In the genomic region with DNA sequence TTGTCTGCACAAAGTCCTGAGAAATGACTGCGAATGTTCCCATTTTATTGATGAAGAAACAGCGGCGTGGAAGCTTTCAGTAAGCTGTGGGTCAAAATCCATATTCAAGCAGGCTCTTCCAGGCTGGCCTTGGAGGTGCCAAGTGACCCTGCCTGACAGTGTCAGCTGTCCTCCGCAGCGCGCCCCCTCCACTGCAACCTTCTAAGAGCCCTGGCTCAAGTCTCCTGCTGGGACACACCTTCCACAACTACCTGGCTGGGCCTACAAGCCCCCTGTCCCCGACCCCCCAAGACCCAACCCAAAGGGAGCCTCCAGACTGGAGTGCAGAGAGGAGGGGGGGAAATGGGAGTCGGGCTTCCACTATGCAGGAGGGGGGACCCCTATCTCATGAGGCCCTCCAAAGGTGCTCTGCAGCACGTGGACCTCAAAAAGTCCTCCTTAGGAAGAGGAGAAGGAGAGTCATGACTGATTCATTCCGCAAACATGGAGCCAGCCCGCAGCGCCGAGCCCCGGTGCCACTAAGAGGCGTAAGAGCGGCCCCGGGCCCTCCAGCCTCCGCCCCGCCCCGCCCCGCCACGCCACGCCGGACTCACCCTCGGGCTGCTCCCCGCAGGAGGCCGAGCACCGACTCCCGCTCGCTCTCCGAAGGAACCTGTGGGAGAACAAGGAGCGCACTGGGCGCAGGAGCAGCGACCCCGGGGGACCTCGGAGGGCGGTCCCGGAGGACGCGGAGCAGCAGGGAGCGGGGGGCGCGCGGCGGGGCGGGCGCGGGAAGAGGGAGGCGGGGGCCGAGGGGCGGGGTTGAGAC, we compare ENCODE assay signal across 8 cellular contexts. TPM values are rescaled to one million over a fixed set of nuclear protein-coding genes. Genes with fewer than 3 reads are reported as not detected.
A peak's percentile ranks its signal among the peaks of the same experiment; 100 is the strongest.
DNase-seq lines count a peak whose midpoint lies in the region; ATAC-seq and TF ChIP-seq lines count a peak whose summit lies in the region.

No MANE protein-coding gene starts in this region.

- peaks cover 6 to 8% of the 10 kb centered on the region in 2 donors for H3K4me1 ChIP-seq in mucosa of rectum (ENCODE audit: control insufficient read depth in 2 of 2, insufficient read depth in 2 of 2, low read length in 2 of 2)
- peaks cover 0 to 16% (median 9%) of the 10 kb centered on the region in 4 donors for H3K4me1 ChIP-seq in tibial nerve

- TF ChIP-seq POLR2A in tibial nerve (IDR thresholded peaks at IDR 0.05) = no peak

- no peak overlapping the region for H3K27ac ChIP-seq in mucosa of rectum (ENCODE audit: low read depth in 2 of 2, low read length in 2 of 2)
- H3K27ac ChIP-seq in tibial nerve = peak overlapping the region; percentile 5 to 67 (median 51)

- H3K4me3 ChIP-seq in epithelial cell of esophagus (ENCODE audit: low read length) (peak overlapping the region; percentile 45), mucosa of rectum (ENCODE audit: low read length in 2 of 2) (peak overlapping the region; percentile 52 to 56), tibial nerve (peak overlapping the region; percentile 53 to 71 (median 68))

- DNase-seq in AML-193 (lab: John Stamatoyannopoulos, UW) (peak; percentile 19 to 28), HK-2 (ENCODE audit: unreplicated experiment) (peak; percentile 81), UCSD-AML1 (lab: John Stamatoyannopoulos, UW; ENCODE audit: unreplicated experiment) (peak; percentile 63), epithelial cell of esophagus (ENCODE audit: low read depth) (peak; percentile 83), tibial nerve (ENCODE audit: low spot score in 2 of 2) (peak in 1 of 2 donors; percentile 22), COR-L47 (lab: John Stamatoyannopoulos, UW) (no peak)

- no peak for TF ChIP-seq EP300 in tibial nerve (IDR thresholded peaks at IDR 0.05)

- peak overlapping the region in 1 of 2 donors; percentile 38 for H3K9ac ChIP-seq in mucosa of rectum (ENCODE audit: low read depth in 1 of 2, low read length in 2 of 2)

- no peak for ATAC-seq in GM21723 (IDR thresholded peaks at IDR 0.05; ENCODE audit: unreplicated experiment)

- H3K9me3 ChIP-seq in mucosa of rectum (ENCODE audit: control insufficient read depth in 2 of 2, low read length in 2 of 2) (no peaks in the 10 kb centered on the region), tibial nerve (no peaks in the 10 kb centered on the region)

- H3K36me3 ChIP-seq in mucosa of rectum (ENCODE audit: control insufficient read depth in 2 of 2, insufficient read depth in 2 of 2, low read length in 2 of 2) (no peaks in the 10 kb centered on the region), tibial nerve (peaks cover 0 to 33% (median 0%) of the 10 kb centered on the region in 3 donors)

- peaks cover 0 to 8% of the 10 kb centered on the region in 2 donors for H3K27me3 ChIP-seq in mucosa of rectum (ENCODE audit: control insufficient read depth in 2 of 2, insufficient read depth in 2 of 2, low read length in 2 of 2)
- H3K27me3 ChIP-seq in tibial nerve = no peaks in the 10 kb centered on the region

- 8 to 34% methylated on average over 16 to 39 of the region's 51 CpGs for WGBS in tibial nerve, 2 donors

- no peak for TF ChIP-seq CTCF in epithelial cell of esophagus (IDR thresholded peaks at IDR 0.05; ENCODE audit: insufficient read depth, low read depth, low read length, missing control alignments)
- TF ChIP-seq CTCF in tibial nerve (IDR thresholded peaks at IDR 0.05) = no peak

RNA-seq across cellular contexts. Expression of a gene that starts 0.6 kb away (rescaled TPM):
- total RNA-seq in tibial nerve = 10 to 100 TPM; 19.2 to 31.5 (median 22.1) TPM

RNA-seq across cellular contexts. Expression of a gene that starts 14.6 kb away (rescaled TPM):
- 10 to 100 TPM in 1 of 4 donors, 1 to 10 TPM in 3; 4.0 to 12.9 (median 8.1) TPM for total RNA-seq in tibial nerve

RNA-seq across cellular contexts. Expression of a gene that starts 52.1 kb away (rescaled TPM):
- under 1 TPM in 1 of 4 donors, not detected in 3; 0.42 TPM for total RNA-seq in tibial nerve

RNA-seq across cellular contexts. Expression of a gene that starts 53.6 kb away (rescaled TPM):
- total RNA-seq in tibial nerve = 10 to 100 TPM; 38.6 to 50.1 (median 41.2) TPM

Comparison
In these comparisons a context has a peak if more than half of its experiments do, and no peak if none do; other contexts are left out.
1. H3K27ac ChIP-seq: peak in tibial nerve (4 of 4); none in mucosa of rectum (0 of 2).
2. Peak in every context shown above with its lines, with median percentiles within 50 percentile points of each other: H3K4me3 ChIP-seq.